1 cellular context compared by ENCODE assay signal in genomic region chrX:31301941-31302340, GRCh38.
TF ChIP-seq lines count a peak whose summit lies in the region.

No MANE protein-coding gene starts in this region.

TF ChIP-seq in GM23338, 12 proteins besides CTCF, POLR2A, EP300 and RAD21 (continued from another document):
- TF ChIP-seq ZNF462 (CRISPR knock-in tag; IDR thresholded peaks at IDR 0.05) (no peak), POLR2AphosphoS5 (IDR thresholded peaks at IDR 0.05; ENCODE audit: low read depth) (no peak)
